In the genomic region with DNA sequence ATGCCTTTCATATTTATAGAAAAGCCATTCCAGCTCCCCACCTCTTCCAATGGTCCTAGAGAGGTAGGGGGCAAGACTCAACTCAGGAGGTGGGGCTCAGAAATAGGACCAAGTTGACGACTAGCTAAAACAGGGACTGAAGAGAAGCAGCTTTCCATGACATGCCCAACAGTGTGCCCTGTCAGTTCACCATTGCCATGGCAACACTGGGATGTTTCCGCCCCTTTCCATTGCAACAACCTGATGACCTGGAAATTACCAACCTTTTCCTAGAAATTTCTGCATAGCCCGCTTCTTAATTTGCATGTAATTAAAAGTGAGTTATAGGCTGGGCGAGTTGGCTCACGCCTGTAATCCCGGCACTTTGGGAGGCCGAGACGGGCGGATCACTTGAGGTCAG, we compare ENCODE assay signal across 26 cellular contexts. TPM values are rescaled to one million over a fixed set of nuclear protein-coding genes. Genes with fewer than 3 reads are reported as not detected.
"Had no signal": no experiment of that assay in that cellular context is flagged by ENCODE, and none has a peak within 500 bp of the region (broad histone marks: within the 10 kb centered on the region; RNA-seq: fewer than 3 reads in every experiment).

No MANE protein-coding gene starts in this region.

- H3K27ac ChIP-seq: body of pancreas, pancreas, psoas muscle, right atrium auricular region, thoracic aorta, upper lobe of left lung had no signal

- H3K4me1 Mint-ChIP-seq: activated CD8-positive, alpha-beta memory T cell treated with anti-CD3 and anti-CD28 coated beads, Interleukin-2, amount 10 ng/mL, durations not matched to agents 7 days and 5 days; activated naive CD4-positive, alpha-beta T cell treated with anti-CD3 and anti-CD28 coated beads, Interleukin-2, amount 50 U/mL, for 24 hours had no signal

- DNase-seq: activated CD4-positive, alpha-beta memory T cell treated with anti-CD3 and anti-CD28 coated beads for 36 hours; activated CD4-positive, alpha-beta T cell treated with anti-CD3 and anti-CD28 coated beads for 4 hours; activated CD4-positive, CD25-positive, alpha-beta regulatory T cell; activated CD8-positive, alpha-beta memory T cell treated with anti-CD3 and anti-CD28 coated beads, Interleukin-2, amount 10 ng/mL, durations not matched to agents 7 days and 5 days; activated gamma-delta T cell treated with Interleukin-2 at 50 U/mL for 16 hours; anterior cingulate cortex; body of pancreas; effector CD4-positive, alpha-beta T cell; erythroblast; foreskin melanocyte; glutamatergic neuron; hippocampal formation; left ventricle myocardium superior; nephron progenitor cell; pancreas; psoas muscle; stimulated activated CD4-positive, alpha-beta T cell treated with anti-CD3 and anti-CD28 coated beads, Interleukin-4, amount 100 ng/mL, for 24 hours; stimulated activated naive CD4-positive, alpha-beta T cell treated with Interleukin-2 at 50 U/mL for 16 hours; T-helper 17 cell; upper lobe of left lung had no signal

- H3K27me3 Mint-ChIP-seq: activated CD4-positive, alpha-beta memory T cell treated with anti-CD3 and anti-CD28 coated beads for 36 hours; activated CD8-positive, alpha-beta memory T cell treated with anti-CD3 and anti-CD28 coated beads, Interleukin-2, amount 10 ng/mL, durations not matched to agents 7 days and 5 days; activated naive CD4-positive, alpha-beta T cell treated with anti-CD3 and anti-CD28 coated beads, Interleukin-2, amount 50 U/mL, for 24 hours; T-helper 17 cell had no signal

- ATAC-seq: activated CD8-positive, alpha-beta memory T cell treated with anti-CD3 and anti-CD28 coated beads, Interleukin-2, amount 10 ng/mL, durations not matched to agents 7 days and 5 days; body of pancreas; left ventricle myocardium superior; pancreas; psoas muscle; T-helper 17 cell had no signal

- H3K9me3 ChIP-seq: body of pancreas, pancreas, psoas muscle, right atrium auricular region, thoracic aorta, upper lobe of left lung had no signal

- H3K4me3 ChIP-seq: body of pancreas, pancreas, psoas muscle, right atrium auricular region, thoracic aorta, upper lobe of left lung had no signal

- H3K36me3 ChIP-seq: pancreas, right atrium auricular region, thoracic aorta, upper lobe of left lung had no signal

- H3K36me3 Mint-ChIP-seq: activated CD4-positive, alpha-beta memory T cell treated with anti-CD3 and anti-CD28 coated beads for 36 hours; activated CD8-positive, alpha-beta memory T cell treated with anti-CD3 and anti-CD28 coated beads, Interleukin-2, amount 10 ng/mL, durations not matched to agents 7 days and 5 days; activated naive CD4-positive, alpha-beta T cell treated with anti-CD3 and anti-CD28 coated beads, Interleukin-2, amount 50 U/mL, for 24 hours had no signal

- H3K9me3 Mint-ChIP-seq: activated CD4-positive, alpha-beta memory T cell treated with anti-CD3 and anti-CD28 coated beads for 36 hours; activated naive CD4-positive, alpha-beta T cell treated with anti-CD3 and anti-CD28 coated beads, Interleukin-2, amount 50 U/mL, for 24 hours; dendritic cell treated with granulocyte-macrophage colony-stimulating factor and Interleukin-4, amounts not matched to agents 40 ng/mL and 50 ng/mL, for 4 days had no signal

- H3K27me3 ChIP-seq: body of pancreas, pancreas, right atrium auricular region, upper lobe of left lung had no signal

- H3K27ac Mint-ChIP-seq: activated CD4-positive, alpha-beta memory T cell treated with anti-CD3 and anti-CD28 coated beads for 36 hours; activated CD8-positive, alpha-beta memory T cell treated with anti-CD3 and anti-CD28 coated beads, Interleukin-2, amount 10 ng/mL, durations not matched to agents 7 days and 5 days; activated naive CD4-positive, alpha-beta T cell treated with anti-CD3 and anti-CD28 coated beads, Interleukin-2, amount 50 U/mL, for 24 hours; dendritic cell treated with granulocyte-macrophage colony-stimulating factor and Interleukin-4, amounts not matched to agents 40 ng/mL and 50 ng/mL, for 4 days; nephron progenitor cell; T-helper 17 cell had no signal

- FAIRE-seq: pancreas had no signal

- H3K4me1 ChIP-seq: body of pancreas, pancreas, psoas muscle, right atrium auricular region, upper lobe of left lung had no signal

- H3K4me3 Mint-ChIP-seq: activated CD4-positive, alpha-beta memory T cell treated with anti-CD3 and anti-CD28 coated beads for 36 hours; activated CD8-positive, alpha-beta memory T cell treated with anti-CD3 and anti-CD28 coated beads, Interleukin-2, amount 10 ng/mL, durations not matched to agents 7 days and 5 days; activated naive CD4-positive, alpha-beta T cell treated with anti-CD3 and anti-CD28 coated beads, Interleukin-2, amount 50 U/mL, for 24 hours; dendritic cell treated with granulocyte-macrophage colony-stimulating factor and Interleukin-4, amounts not matched to agents 40 ng/mL and 50 ng/mL, for 4 days; nephron progenitor cell; T-helper 17 cell had no signal

RNA-seq across cellular contexts. Expression of gene NPR1, which starts 27.0 kb away (rescaled TPM):
- total RNA-seq: mononuclear cell, myocyte, T-helper 17 cell had no signal
